10 cellular contexts compared by ENCODE assay signal in the genomic region with DNA sequence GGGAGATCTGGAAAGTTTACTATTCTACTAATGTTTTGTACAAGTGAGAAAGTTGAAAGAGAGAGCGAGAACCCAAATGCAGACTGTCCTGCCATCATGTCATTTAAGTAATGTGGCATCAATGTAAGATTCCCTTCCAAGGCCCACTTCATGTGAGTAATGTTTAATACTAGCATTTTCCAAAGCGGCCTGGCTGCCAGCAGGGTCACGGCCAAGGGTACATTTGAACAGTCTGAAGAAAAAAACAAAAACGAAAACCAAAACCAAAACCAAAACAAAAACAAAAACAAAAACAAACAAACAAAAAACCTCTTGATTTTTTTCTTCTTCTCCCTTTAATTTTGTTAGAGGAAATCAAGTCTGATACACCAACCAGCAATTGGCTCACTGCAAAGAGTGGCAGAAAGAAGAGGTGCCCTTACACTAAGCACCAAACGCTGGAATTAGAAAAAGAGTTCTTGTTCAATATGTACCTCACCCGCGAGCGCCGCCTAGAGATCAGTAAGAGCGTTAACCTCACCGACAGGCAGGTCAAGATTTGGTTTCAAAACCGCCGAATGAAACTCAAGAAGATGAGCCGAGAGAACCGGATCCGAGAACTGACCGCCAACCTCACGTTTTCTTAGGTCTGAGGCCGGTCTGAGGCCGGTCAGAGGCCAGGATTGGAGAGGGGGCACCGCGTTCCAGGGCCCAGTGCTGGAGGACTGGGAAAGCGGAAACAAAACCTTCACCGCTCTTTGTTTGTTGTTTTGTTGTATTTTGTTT. TPM values are rescaled to one million over a fixed set of nuclear protein-coding genes. Genes with fewer than 3 reads are reported as not detected.
A peak's percentile ranks its signal among the peaks of the same experiment; 100 is the strongest.
DNase-seq lines count a peak whose midpoint lies in the region; ATAC-seq and TF ChIP-seq lines count a peak whose summit lies in the region.
"Had no signal": no experiment of that assay in that cellular context is flagged by ENCODE, and none has a peak within 500 bp of the region (broad histone marks: within the 10 kb centered on the region; RNA-seq: fewer than 3 reads in every experiment).

No MANE protein-coding gene starts in this region.

- TF ChIP-seq CTCF in SK-N-SH (IDR thresholded peaks at IDR 0.05): peak; percentile 66
- TF ChIP-seq CTCF in osteocyte (IDR thresholded peaks at IDR 0.05): peak; percentile 28

- no peak for ATAC-seq in SK-N-SH treated with all-trans-retinoic acid at 6 μM for 48 hours
- no peak for ATAC-seq in HG03460 (IDR thresholded peaks at IDR 0.05; ENCODE audit: unreplicated experiment)

- H3K9ac ChIP-seq in SK-N-SH: no peak overlapping the region

- peak; percentile 41 for TF ChIP-seq RAD21 in SK-N-SH (IDR thresholded peaks at IDR 0.05; ENCODE audit: low read length)

- H3K4me3 Mint-ChIP-seq in osteocyte (ENCODE audit: unreplicated experiment): no peak overlapping the region

- H3K4me1 Mint-ChIP-seq in osteocyte (ENCODE audit: unreplicated experiment): peaks cover 6% of the 10 kb centered on the region

- H2AFZ ChIP-seq in SK-N-SH (ENCODE audit: low read depth): no peak overlapping the region

- no peak for TF ChIP-seq EP300 in SK-N-SH (IDR thresholded peaks at IDR 0.05; ENCODE audit: borderline replicate concordance in 1 of 2, low read depth in 1 of 2, low read length in 1 of 2)

- peaks cover 86% of the 10 kb centered on the region for H3K27me3 Mint-ChIP-seq in osteocyte (ENCODE audit: unreplicated experiment)

- 38% methylated on average over 24 of the region's 24 CpGs for WGBS in SK-N-SH (ENCODE audit: low lambda C conversion rate)

- CTCF ChIA-PET in SK-N-SH (lab: Yijun Ruan, JAX): interaction anchor here (1.5 to 17.7 kb wide), 6 partner anchors 6 to 534 kb away, joined by 9 to 264 read pairs (median 74); a partner anchor contains a TSS

- H3K9me2 ChIP-seq in SK-N-SH: no peaks in the 10 kb centered on the region

- no peaks in the 10 kb centered on the region for H4K20me1 ChIP-seq in SK-N-SH (ENCODE audit: insufficient read depth)

- no peaks in the 10 kb centered on the region for H3K36me3 ChIP-seq in SK-N-SH (replicated peaks in 1 of 2; ENCODE audit: control insufficient read depth in 1 of 2, insufficient read depth in 2 of 2, low read length in 1 of 2)

- no peaks in the 10 kb centered on the region for H3K9me3 ChIP-seq in SK-N-SH

- H3K27me3 ChIP-seq in SK-N-SH (ENCODE audit: insufficient read depth): peaks cover 40% of the 10 kb centered on the region

- H3K27ac ChIP-seq in SK-N-SH (ENCODE audit: low read depth in 2 of 2, low read length in 1 of 2): no peak overlapping the region

- peaks cover 1% of the 10 kb centered on the region for H3K36me3 Mint-ChIP-seq in osteocyte (ENCODE audit: unreplicated experiment)

- H3K4me2 ChIP-seq in SK-N-SH: no peak overlapping the region

- H3K4me1 ChIP-seq in SK-N-SH (ENCODE audit: control insufficient read depth in 1 of 2, insufficient read depth in 2 of 2, low read depth in 1 of 2, low read length in 1 of 2): peaks cover 0 to 17% of the 10 kb centered on the region in 2 experiments; a peak in 1 of 4 replicates

- no peak overlapping the region for H3K27ac Mint-ChIP-seq in osteocyte (ENCODE audit: unreplicated experiment)

- peaks cover 3% of the 10 kb centered on the region for H3K9me3 Mint-ChIP-seq in osteocyte (ENCODE audit: unreplicated experiment)

- POLR2A ChIA-PET in SK-N-SH (lab: Yijun Ruan, JAX): no interaction called here

- in situ Hi-C loops in T47D (cut with HindIII; ENCODE audit: low pct_unique_long_range_greater_than_20kb, low sequenced_read_pairs): no loop called here

- no peaks in the 10 kb centered on the region for H3K79me2 ChIP-seq in SK-N-SH (ENCODE audit: insufficient read depth)

- DNase-seq in SK-N-SH (peak; percentile 66), NAMALWA (ENCODE audit: low spot score) (peak; percentile 80), T47D (ENCODE audit: low read depth in 1 of 2, low spot score in 1 of 2) (peak; percentile 77 to 81), osteocyte (ENCODE audit: extremely low spot score, unreplicated experiment) (no peak), amygdala (lab: John Stamatoyannopoulos, UW) (no peak)
- no peak for DNase-seq in activated naive CD4-positive, alpha-beta T cell treated with Interleukin-2 at 50 U/mL for 16 hours
- DNase-seq: GF-D8 had no signal

- H3K4me3 ChIP-seq in SK-N-SH (ENCODE audit: low read depth in 2 of 2, low read length in 1 of 2): no peak overlapping the region

- H3F3A ChIP-seq in SK-N-SH (replicated peaks; ENCODE audit: insufficient read depth): no peaks in the 10 kb centered on the region

TF ChIP-seq in SK-N-SH, 30 proteins besides CTCF, POLR2A, EP300 and RAD21:
- peak; percentile 15; the same call in 1 of the 2 replicates for TF ChIP-seq SMC3 (IDR thresholded peaks at IDR 0.05; ENCODE audit: low read depth, low read length)
- no peak for TF ChIP-seq YY1 (IDR thresholded peaks at IDR 0.05; ENCODE audit: low read depth)

TF ChIP-seq in SK-N-SH treated with all-trans-retinoic acid at 6 μM for 48 hours, 23 proteins besides CTCF, POLR2A, EP300 and RAD21:
- TF ChIP-seq PPARA (CRISPR knock-in tag; IDR thresholded peaks at IDR 0.05; ENCODE audit: borderline replicate concordance): no peak

RNA-seq across cellular contexts. Expression of a gene that starts 2.2 kb away (rescaled TPM):
- polyA plus RNA-seq in SK-N-SH (2012; rRNA removed): 0.03 and 0.10 TPM in 2 replicates
- 0.04 TPM in 2 replicates for polyA plus RNA-seq in SK-N-SH (2012; cell fraction: cytosol; rRNA removed)
- polyA plus RNA-seq in SK-N-SH (2012; cell fraction: nucleus; rRNA removed): 0.06 TPM in 1 of 2 replicates, not detected in the other
- total RNA-seq in osteocyte: not detected in 2 replicates
- total RNA-seq: temporal lobe had no signal

RNA-seq across cellular contexts. Expression of a gene that starts 3.7 kb away (rescaled TPM):
- polyA plus RNA-seq in SK-N-SH (2012; rRNA removed): 3.6 and 4.8 TPM in 2 replicates
- 4.2 and 5.0 TPM in 2 replicates for polyA plus RNA-seq in SK-N-SH (2012; cell fraction: cytosol; rRNA removed)
- 4.3 and 6.4 TPM in 2 replicates for polyA plus RNA-seq in SK-N-SH (2012; cell fraction: nucleus; rRNA removed)
- total RNA-seq in osteocyte: not detected in 2 replicates
- total RNA-seq: temporal lobe had no signal

RNA-seq across cellular contexts. Expression of a gene that starts 10.7 kb away (rescaled TPM):
- 6.4 and 8.2 TPM in 2 replicates for polyA plus RNA-seq in SK-N-SH (2012; rRNA removed)
- 9.8 and 10.2 TPM in 2 replicates for polyA plus RNA-seq in SK-N-SH (2012; cell fraction: cytosol; rRNA removed)
- 3.2 and 5.0 TPM in 2 replicates for polyA plus RNA-seq in SK-N-SH (2012; cell fraction: nucleus; rRNA removed)
- total RNA-seq in osteocyte: not detected in 2 replicates

RNA-seq across cellular contexts. Expression of a gene that starts 11.7 kb away (rescaled TPM):
- not detected in 2 replicates for polyA plus RNA-seq in SK-N-SH (2012; rRNA removed)
- not detected in 2 replicates for polyA plus RNA-seq in SK-N-SH (2012; cell fraction: cytosol; rRNA removed)
- polyA plus RNA-seq in SK-N-SH (2012; cell fraction: nucleus; rRNA removed): not detected in 2 replicates
- not detected in 2 replicates for total RNA-seq in osteocyte
- total RNA-seq: temporal lobe had no signal

RNA-seq across cellular contexts. Expression of a gene that starts 19.2 kb away (rescaled TPM):
- polyA plus RNA-seq in SK-N-SH (2012; rRNA removed): not detected in 2 replicates
- polyA plus RNA-seq in SK-N-SH (2012; cell fraction: cytosol; rRNA removed): not detected in 2 replicates
- not detected in 2 replicates for polyA plus RNA-seq in SK-N-SH (2012; cell fraction: nucleus; rRNA removed)
- total RNA-seq in osteocyte: not detected in 2 replicates
- total RNA-seq: temporal lobe had no signal

Comparison
In these comparisons a context has a peak if more than half of its experiments do, and no peak if none do; other contexts are left out.
1. DNase-seq: peak in SK-N-SH (single experiment), NAMALWA (single experiment) and T47D (2 of 2); none in osteocyte (single experiment), activated naive CD4-positive, alpha-beta T cell treated with Interleukin-2 at 50 U/mL for 16 hours (single experiment) and amygdala (0 of 56).